Comparison of ENCODE assay signal across 14 cellular contexts in genomic region chr5:21831145-21831787, GRCh38.
DNase-seq lines count a peak whose midpoint lies in the region; ATAC-seq and TF ChIP-seq lines count a peak whose summit lies in the region.
"Had no signal": no experiment of that assay in that cellular context is flagged by ENCODE, and none has a peak within 500 bp of the region (broad histone marks: within the 10 kb centered on the region; RNA-seq: fewer than 3 reads in every experiment).

No MANE protein-coding gene starts in this region.

- intact Hi-C loops in mucosa of descending colon (cut with DNase I, micrococcal nuclease), result no loop called here

- ATAC-seq in GM18520 (IDR thresholded peaks at IDR 0.05; ENCODE audit: unreplicated experiment), result peak; percentile 78
- ATAC-seq in GM21447 (IDR thresholded peaks at IDR 0.05; ENCODE audit: unreplicated experiment), result peak; percentile 90
- ATAC-seq in HG03066 (IDR thresholded peaks at IDR 0.05; ENCODE audit: low read depth, unreplicated experiment), result peak; percentile 77
- ATAC-seq in mucosa of descending colon, result no peak

- no peaks in the 10 kb centered on the region for H3K4me1 ChIP-seq in mucosa of descending colon (ENCODE audit: low read depth)

- H3K9me3 ChIP-seq in WERI-Rb-1 (ENCODE audit: severe bottlenecking), result no peaks in the 10 kb centered on the region
- no peaks in the 10 kb centered on the region for H3K9me3 ChIP-seq in mucosa of descending colon
- H3K9me3 ChIP-seq: BLaER1 treated with 17β-estradiol and CSF1 and Interleukin-3, amounts not matched to agents 10 nM and 100 nM; neutrophil had no signal

- H3K36me3 ChIP-seq in WERI-Rb-1 (no peaks in the 10 kb centered on the region), mucosa of descending colon (ENCODE audit: low read depth) (no peaks in the 10 kb centered on the region)
- H3K36me3 ChIP-seq: BLaER1 treated with 17β-estradiol and CSF1 and Interleukin-3, amounts not matched to agents 10 nM and 100 nM; neutrophil had no signal

- TF ChIP-seq CTCF in WERI-Rb-1 (IDR thresholded peaks at IDR 0.05; ENCODE audit: low read depth, low read length), result no peak
- TF ChIP-seq CTCF in mucosa of descending colon (IDR thresholded peaks at IDR 0.05), result no peak

- H3K27ac ChIP-seq in WERI-Rb-1, result no peak overlapping the region
- H3K27ac ChIP-seq: BLaER1 treated with 17β-estradiol and CSF1 and Interleukin-3, amounts not matched to agents 10 nM and 100 nM; neutrophil had no signal

- peak; percentile 54 for DNase-seq in NOMO-1 treated with dmso at 0.1 percent for 144 hours (lab: John Stamatoyannopoulos, UW; ENCODE audit: unreplicated experiment)
- no peak for DNase-seq in SIG-M5 (lab: John Stamatoyannopoulos, UW)
- no peak for DNase-seq in WERI-Rb-1
- DNase-seq in NCI-H2196 (lab: John Stamatoyannopoulos, UW; ENCODE audit: unreplicated experiment), result no peak
- no peak for DNase-seq in mucosa of descending colon
- DNase-seq: activated gamma-delta T cell treated with Interleukin-2 at 50 U/mL for 16 hours, kidney glomerular epithelial cell, NCI-H1105 treated with DMSO at 0.1 percent for 48 hours, SHP77 had no signal

- H3K27me3 ChIP-seq in WERI-Rb-1 (ENCODE audit: insufficient read depth, low read depth, severe bottlenecking), result no peaks in the 10 kb centered on the region
- H3K27me3 ChIP-seq: BLaER1 treated with 17β-estradiol and CSF1 and Interleukin-3, amounts not matched to agents 10 nM and 100 nM; neutrophil had no signal

- H3K4me3 ChIP-seq in WERI-Rb-1 (ENCODE audit: low read depth, low read length) (no peak overlapping the region), mucosa of descending colon (no peak overlapping the region)
- H3K4me3 ChIP-seq: BLaER1 treated with 17β-estradiol and CSF1 and Interleukin-3, amounts not matched to agents 10 nM and 100 nM had no signal
